39 cellular contexts compared by ENCODE assay signal in the genomic region with DNA sequence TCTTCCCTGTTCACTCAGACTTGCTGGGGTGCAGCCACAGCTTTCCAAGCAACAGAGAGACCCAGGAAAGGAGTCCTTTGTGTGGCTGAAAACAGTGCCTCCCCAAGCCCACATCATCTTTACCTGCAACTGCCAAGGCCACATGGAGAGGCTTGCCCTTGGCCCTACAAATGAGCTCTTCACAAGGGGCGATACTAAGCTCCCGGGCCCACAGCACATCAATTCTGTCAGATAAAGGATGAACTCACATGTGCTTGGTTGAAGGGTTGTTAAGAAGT.
"Had no signal": no experiment of that assay in that cellular context is flagged by ENCODE, and none has a peak within 500 bp of the region (broad histone marks: within the 10 kb centered on the region; RNA-seq: fewer than 3 reads in every experiment).

No MANE protein-coding gene starts in this region.

- H3K27ac Mint-ChIP-seq: activated naive CD4-positive, alpha-beta T cell treated with anti-CD3 and anti-CD28 coated beads for 36 hours; activated naive CD4-positive, alpha-beta T cell treated with anti-CD3 and anti-CD28 coated beads, Interleukin-2, amount 10 ng/mL, durations not matched to agents 7 days and 5 days; activated naive CD4-positive, alpha-beta T cell treated with anti-CD3 and anti-CD28 coated beads, Interleukin-2, amount 50 U/mL, for 24 hours; activated naive CD4-positive, alpha-beta T cell treated with anti-CD3 and anti-CD28 coated beads, Interleukin-2, amount 50 U/mL, for 72 hours; activated naive CD8-positive, alpha-beta T cell; activated naive CD8-positive, alpha-beta T cell treated with anti-CD3 and anti-CD28 coated beads for 36 hours; activated naive CD8-positive, alpha-beta T cell treated with anti-CD3 and anti-CD28 coated beads, Interleukin-2, amount 10 ng/mL, durations not matched to agents 7 days and 5 days; activated naive CD8-positive, alpha-beta T cell treated with anti-CD3 and anti-CD28 coated beads, Interleukin-2, amount 50 U/mL, for 24 hours; activated T-cell treated with anti-CD3 and anti-CD28 coated beads, Interleukin-2, amount 50 U/mL, for 24 hours; activated T-cell treated with anti-CD3 and anti-CD28 coated beads, Interleukin-2, amount 50 U/mL, for 72 hours; activated T-helper 1 cell treated with anti-CD3 and anti-CD28 coated beads, Interleukin-12 subunit alpha, Interleukin-12 subunit beta, Interleukin-2, Interleukin-4 antibody, amounts not matched to agents 30 ng/mL and 10 ng/mL and 1 ng/mL, durations not matched to agents 14 hours and 24 hours and 36 hours; activated T-helper 17 cell treated with anti-CD3 and anti-CD28 coated beads, Interleukin-2, amount 50 U/mL, for 72 hours; activated T-helper 2 cell treated with anti-CD3 and anti-CD28 coated beads, Interferon-gamma antibody, Interleukin-2, Interleukin-4, amounts not matched to agents 10 μg/mL and 5 μg/mL and 100 μg/mL, durations not matched to agents 14 hours and 24 hours and 36 hours; brain had no signal

- H3K36me3 ChIP-seq: adrenal gland, ascending aorta, brain microvascular endothelial cell, breast epithelium, cardiac muscle cell had no signal

- H3K9me3 Mint-ChIP-seq: activated naive CD4-positive, alpha-beta T cell treated with anti-CD3 and anti-CD28 coated beads for 36 hours; activated naive CD4-positive, alpha-beta T cell treated with anti-CD3 and anti-CD28 coated beads, Interleukin-2, amount 50 U/mL, for 24 hours; activated T-cell treated with anti-CD3 and anti-CD28 coated beads, Interleukin-2, amount 50 U/mL, for 24 hours; activated T-cell treated with anti-CD3 and anti-CD28 coated beads, Interleukin-2, amount 50 U/mL, for 4 hours; activated T-helper 17 cell treated with anti-CD3 and anti-CD28 coated beads, Interleukin-2, amount 50 U/mL, for 72 hours; activated T-helper 2 cell treated with anti-CD3 and anti-CD28 coated beads, Interferon-gamma antibody, Interleukin-2, Interleukin-4, amounts not matched to agents 10 μg/mL and 5 μg/mL and 100 μg/mL, durations not matched to agents 14 hours and 24 hours and 36 hours; central memory CD8-positive, alpha-beta T cell had no signal

- H3K4me3 Mint-ChIP-seq: activated naive CD4-positive, alpha-beta T cell treated with anti-CD3 and anti-CD28 coated beads for 36 hours; activated naive CD4-positive, alpha-beta T cell treated with anti-CD3 and anti-CD28 coated beads, Interleukin-2, amount 10 ng/mL, durations not matched to agents 7 days and 5 days; activated naive CD4-positive, alpha-beta T cell treated with anti-CD3 and anti-CD28 coated beads, Interleukin-2, amount 50 U/mL, for 24 hours; activated naive CD8-positive, alpha-beta T cell; activated naive CD8-positive, alpha-beta T cell treated with anti-CD3 and anti-CD28 coated beads for 36 hours; activated naive CD8-positive, alpha-beta T cell treated with anti-CD3 and anti-CD28 coated beads, Interleukin-2, amount 10 ng/mL, durations not matched to agents 7 days and 5 days; activated naive CD8-positive, alpha-beta T cell treated with anti-CD3 and anti-CD28 coated beads, Interleukin-2, amount 50 U/mL, for 24 hours; activated T-cell treated with anti-CD3 and anti-CD28 coated beads, Interleukin-2, amount 50 U/mL, for 24 hours; activated T-cell treated with anti-CD3 and anti-CD28 coated beads, Interleukin-2, amount 50 U/mL, for 4 hours; activated T-cell treated with anti-CD3 and anti-CD28 coated beads, Interleukin-2, amount 50 U/mL, for 72 hours; activated T-helper 1 cell treated with anti-CD3 and anti-CD28 coated beads, Interleukin-12 subunit alpha, Interleukin-12 subunit beta, Interleukin-2, Interleukin-4 antibody, amounts not matched to agents 30 ng/mL and 10 ng/mL and 1 ng/mL, durations not matched to agents 14 hours and 24 hours and 36 hours; activated T-helper 17 cell treated with anti-CD3 and anti-CD28 coated beads, Interleukin-2, amount 50 U/mL, for 72 hours; brain; central memory CD8-positive, alpha-beta T cell had no signal

- H3K4me1 ChIP-seq: adrenal gland, ascending aorta, body of pancreas, breast epithelium had no signal

- H3K36me3 Mint-ChIP-seq: activated naive CD4-positive, alpha-beta T cell treated with anti-CD3 and anti-CD28 coated beads, Interleukin-2, amount 10 ng/mL, durations not matched to agents 7 days and 5 days; activated naive CD4-positive, alpha-beta T cell treated with anti-CD3 and anti-CD28 coated beads, Interleukin-2, amount 50 U/mL, for 24 hours; activated naive CD4-positive, alpha-beta T cell treated with anti-CD3 and anti-CD28 coated beads, Interleukin-2, amount 50 U/mL, for 72 hours; activated naive CD8-positive, alpha-beta T cell; activated naive CD8-positive, alpha-beta T cell treated with anti-CD3 and anti-CD28 coated beads, Interleukin-2, amount 10 ng/mL, durations not matched to agents 7 days and 5 days; brain had no signal

- H3K4me1 Mint-ChIP-seq: brain had no signal

- H3K27me3 ChIP-seq: adrenal gland, ascending aorta, body of pancreas, breast epithelium, cardiac muscle cell had no signal

- H3K4me3 ChIP-seq: adrenal gland, ascending aorta, body of pancreas, breast epithelium, cardiac muscle cell had no signal

- ATAC-seq: activated naive CD4-positive, alpha-beta T cell treated with anti-CD3 and anti-CD28 coated beads, Interleukin-2, amount 50 U/mL, for 72 hours; activated naive CD8-positive, alpha-beta T cell treated with anti-CD3 and anti-CD28 coated beads, Interleukin-2, amount 50 U/mL, for 24 hours; activated T-cell treated with anti-CD3 and anti-CD28 coated beads, Interleukin-2, amount 50 U/mL, for 4 hours; activated T-cell treated with anti-CD3 and anti-CD28 coated beads, Interleukin-2, amount 50 U/mL, for 72 hours; activated T-helper 17 cell treated with anti-CD3 and anti-CD28 coated beads, Interleukin-2, amount 50 U/mL, for 72 hours; body of pancreas had no signal

- H3K9me3 ChIP-seq: adrenal gland, ascending aorta, body of pancreas, breast epithelium had no signal

- H3K27me3 Mint-ChIP-seq: activated naive CD4-positive, alpha-beta T cell treated with anti-CD3 and anti-CD28 coated beads, Interleukin-2, amount 50 U/mL, for 24 hours; activated naive CD8-positive, alpha-beta T cell; activated naive CD8-positive, alpha-beta T cell treated with anti-CD3 and anti-CD28 coated beads for 36 hours; activated naive CD8-positive, alpha-beta T cell treated with anti-CD3 and anti-CD28 coated beads, Interleukin-2, amount 10 ng/mL, durations not matched to agents 7 days and 5 days; activated naive CD8-positive, alpha-beta T cell treated with anti-CD3 and anti-CD28 coated beads, Interleukin-2, amount 50 U/mL, for 24 hours; activated T-cell treated with anti-CD3 and anti-CD28 coated beads, Interleukin-2, amount 50 U/mL, for 24 hours; central memory CD8-positive, alpha-beta T cell had no signal

- H3K27ac ChIP-seq: adrenal gland, ascending aorta, body of pancreas, brain microvascular endothelial cell, breast epithelium, cardiac muscle cell had no signal

- DNase-seq: activated effector memory CD4-positive, alpha-beta T cell treated with anti-CD3 and anti-CD28 coated beads, Interleukin-2, amount 50 U/mL, for 16 hours; activated effector memory CD4-positive, alpha-beta T cell treated with Interleukin-2 at 50 U/mL for 16 hours; activated gamma-delta T cell; activated gamma-delta T cell treated with Interleukin-2 at 50 U/mL for 16 hours; activated naive CD4-positive, alpha-beta T cell; activated naive CD4-positive, alpha-beta T cell treated with anti-CD3 and anti-CD28 coated beads for 36 hours; activated naive CD4-positive, alpha-beta T cell treated with anti-CD3 and anti-CD28 coated beads, Interleukin-2, amount 10 ng/mL, durations not matched to agents 7 days and 5 days; activated naive CD4-positive, alpha-beta T cell treated with anti-CD3 and anti-CD28 coated beads, Interleukin-2, amount 50 U/mL, for 16 hours; activated naive CD4-positive, alpha-beta T cell treated with Interleukin-2 at 50 U/mL for 16 hours; activated naive CD8-positive, alpha-beta T cell treated with anti-CD3 and anti-CD28 coated beads for 36 hours; activated naive CD8-positive, alpha-beta T cell treated with anti-CD3 and anti-CD28 coated beads, Interleukin-2, amount 10 ng/mL, durations not matched to agents 7 days and 5 days; activated naive CD8-positive, alpha-beta T cell treated with anti-CD3 and anti-CD28 coated beads, Interleukin-2, amount 50 U/mL, for 24 hours; activated T-cell treated with anti-CD3 and anti-CD28 coated beads for 4 hours; activated T-cell treated with anti-CD3 and anti-CD28 coated beads, Interleukin-2, amount 50 U/mL, for 1 hour; activated T-cell treated with anti-CD3 and anti-CD28 coated beads, Interleukin-2, amount 50 U/mL, for 24 hours; activated T-cell treated with anti-CD3 and anti-CD28 coated beads, Interleukin-2, amount 50 U/mL, for 4 hours; activated T-cell treated with anti-CD3 and anti-CD28 coated beads, Interleukin-2, amount 50 U/mL, for 48 hours; activated T-cell treated with anti-CD3 and anti-CD28 coated beads, Interleukin-2, amount 50 U/mL, for 72 hours; adrenal gland; amniotic stem cell; amygdala; anterior cingulate cortex; aorta; body of pancreas; brain microvascular endothelial cell; caudate nucleus; central memory CD4-positive, alpha-beta T cell; cerebellar nuclear complex had no signal
